ENCODE assay signal across 16 cellular contexts in the genomic region with DNA sequence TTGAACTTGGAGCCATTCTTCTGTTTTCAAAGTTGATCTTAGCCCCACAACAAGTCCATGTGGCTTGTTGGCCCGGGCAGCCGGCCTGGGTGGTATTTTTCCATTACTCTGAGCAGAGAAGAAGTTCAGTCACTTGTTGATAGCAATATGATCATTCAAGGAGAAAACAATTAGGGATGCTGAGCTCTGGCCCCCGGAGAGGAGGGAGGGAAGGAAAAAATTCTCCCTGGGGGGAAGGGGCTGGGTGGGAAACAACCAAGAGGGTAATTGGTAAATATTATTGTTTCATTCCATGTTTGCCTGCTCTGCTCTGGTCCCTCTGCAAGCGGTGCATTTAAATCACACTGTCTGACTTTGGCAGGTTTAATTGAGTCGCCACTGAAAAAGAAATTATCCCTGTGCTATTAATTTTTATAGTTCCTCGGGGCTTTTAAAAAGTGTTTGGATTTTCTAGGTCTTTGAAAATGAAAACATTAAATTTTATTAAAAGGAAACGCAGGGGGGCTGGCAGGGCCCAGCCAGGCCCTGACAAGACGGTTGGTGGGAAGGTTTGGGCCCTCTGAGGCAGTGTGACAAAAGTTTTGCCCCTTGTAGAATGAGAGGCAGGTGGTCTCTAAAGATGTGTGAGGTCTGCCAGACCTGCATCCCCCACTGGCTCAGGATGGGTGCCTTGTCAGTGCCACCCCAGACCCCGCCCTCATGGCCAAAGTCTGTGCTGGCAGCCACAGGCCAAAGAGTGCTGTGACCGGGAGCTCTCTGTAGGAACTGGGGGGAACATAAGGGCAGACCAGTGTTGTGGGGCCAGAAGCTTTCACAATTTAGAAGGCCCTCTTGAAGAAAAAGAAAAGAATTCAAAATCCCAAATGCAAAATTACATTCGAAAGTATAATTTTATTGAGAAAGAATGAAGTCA. TPM values are rescaled to one million over a fixed set of nuclear protein-coding genes. Genes with fewer than 3 reads are reported as not detected.
DNase-seq lines count a peak whose midpoint lies in the region; ATAC-seq and TF ChIP-seq lines count a peak whose summit lies in the region.
"Had no signal": no experiment of that assay in that cellular context is flagged by ENCODE, and none has a peak within 500 bp of the region (broad histone marks: within the 10 kb centered on the region; RNA-seq: fewer than 3 reads in every experiment).

No MANE protein-coding gene starts in this region.

- H3K4me2 ChIP-seq in trophoblast cell (ENCODE audit: low read length), result no peak overlapping the region

- H3K27me3 ChIP-seq in ascending aorta (no peaks in the 10 kb centered on the region), trophoblast cell (ENCODE audit: insufficient read depth, low read length) (no peaks in the 10 kb centered on the region), upper lobe of right lung (no peaks in the 10 kb centered on the region)
- H3K27me3 ChIP-seq: brain microvascular endothelial cell had no signal

- WGBS in trophoblast cell (ENCODE audit: extremely low coverage, insufficient coverage, insufficient read length), result no CpG with 5 or more reads among the region's 11 CpGs

- H3K18ac ChIP-seq in trophoblast cell (ENCODE audit: low read length), result no peak overlapping the region

- H3K9me3 ChIP-seq in ascending aorta, result no peaks in the 10 kb centered on the region
- no peaks in the 10 kb centered on the region for H3K9me3 ChIP-seq in trophoblast cell (ENCODE audit: insufficient read depth, low read depth, low read length)
- H3K9me3 ChIP-seq in upper lobe of right lung, result no peaks in the 10 kb centered on the region

- H3K23ac ChIP-seq in trophoblast cell (ENCODE audit: low read length), result no peak overlapping the region

- intact Hi-C loops in ascending aorta (cut with DNase I) (loop anchor here (5.0 kb wide), 1 partner anchor 54 kb away; a partner anchor contains a TSS), left ventricle myocardium superior (cut with micrococcal nuclease) (no loop called here), upper lobe of right lung (cut with DNase I) (no loop called here)

- peaks cover 2% of the 10 kb centered on the region for H3K79me1 ChIP-seq in trophoblast cell (ENCODE audit: low read length)

- no peak overlapping the region for H3K4ac ChIP-seq in trophoblast cell (ENCODE audit: low read depth, low read length)

- H3K79me2 ChIP-seq in trophoblast cell (ENCODE audit: control insufficient read depth, insufficient read depth, low read length, poor library complexity), result no peaks in the 10 kb centered on the region

- H3K36me3 ChIP-seq in ascending aorta, result no peaks in the 10 kb centered on the region
- H3K36me3 ChIP-seq in trophoblast cell (ENCODE audit: control insufficient read depth in 1 of 2, insufficient read depth in 2 of 2, low read length in 2 of 2), result no peaks in the 10 kb centered on the region
- H3K36me3 ChIP-seq in upper lobe of right lung, result no peaks in the 10 kb centered on the region
- H3K36me3 ChIP-seq: brain microvascular endothelial cell had no signal

- peak overlapping the region; percentile 38 for H4K91ac ChIP-seq in trophoblast cell (ENCODE audit: low read depth, low read length)

- H2AK5ac ChIP-seq in trophoblast cell (ENCODE audit: low read length), result no peak overlapping the region

- H2BK12ac ChIP-seq in trophoblast cell (ENCODE audit: low read length), result peak overlapping the region; percentile 15

- DNase-seq in ascending aorta (ENCODE audit: low spot score in 2 of 2) (peak in 1 of 2 donors; percentile 78), left ventricle myocardium superior (peak; percentile 73), trophoblast cell (no peak), upper lobe of right lung (no peak), T1000 (lab: John Stamatoyannopoulos, UW) (no peak), OCI-M2 (lab: John Stamatoyannopoulos, UW; ENCODE audit: unreplicated experiment) (no peak)
- no peak for DNase-seq in stimulated activated CD4-positive, alpha-beta T cell treated with anti-CD3 and anti-CD28 coated beads, Interleukin-2, amount 100 ng/mL, for 24 hours
- DNase-seq: activated CD4-positive, alpha-beta T cell treated with anti-CD3 and anti-CD28 coated beads, Interleukin-2, amount 10 ng/mL, durations not matched to agents 24 days and 14 days; activated naive CD4-positive, alpha-beta T cell treated with anti-CD3 and anti-CD28 coated beads, Interleukin-2, amount 50 U/mL, for 16 hours; activated T-cell treated with anti-CD3 and anti-CD28 coated beads for 4 hours; AML-193; brain microvascular endothelial cell; mammary epithelial cell; NCI-H1105 treated with DMSO at 0.1 percent for 48 hours had no signal

- H2BK5ac ChIP-seq in trophoblast cell (ENCODE audit: low read depth, low read length, poor library complexity), result no peak overlapping the region

- H3K27ac ChIP-seq in ascending aorta (peak overlapping the region; percentile 84 to 92), trophoblast cell (ENCODE audit: low read depth, low read length) (no peak overlapping the region), upper lobe of right lung (peak overlapping the region; percentile 65)
- H3K27ac ChIP-seq: brain microvascular endothelial cell had no signal

- H3K4me3 ChIP-seq in ascending aorta (no peak overlapping the region), trophoblast cell (ENCODE audit: low read depth, low read length) (no peak overlapping the region), upper lobe of right lung (no peak overlapping the region)
- H3K4me3 ChIP-seq: skin epidermis had no signal

- no peak overlapping the region for H2AFZ ChIP-seq in trophoblast cell (ENCODE audit: insufficient read depth, low read length, poor library complexity)

- H3K14ac ChIP-seq in trophoblast cell (ENCODE audit: low read length), result no peak overlapping the region

- H4K12ac ChIP-seq in trophoblast cell (ENCODE audit: low read depth, low read length), result no peak overlapping the region

- H4K8ac ChIP-seq in trophoblast cell (ENCODE audit: low read depth, low read length), result no peak overlapping the region

- no peak for TF ChIP-seq CTCF in ascending aorta (IDR thresholded peaks at IDR 0.05)
- no peak for TF ChIP-seq CTCF in upper lobe of right lung (IDR thresholded peaks at IDR 0.05)

- H3K4me1 ChIP-seq in ascending aorta, result peaks cover 6 to 16% of the 10 kb centered on the region in 2 donors
- H3K4me1 ChIP-seq in trophoblast cell (ENCODE audit: control insufficient read depth in 1 of 2, insufficient read depth in 2 of 2, low read length in 2 of 2), result peaks cover 4 to 18% of the 10 kb centered on the region in 2 experiments
- no peaks in the 10 kb centered on the region for H3K4me1 ChIP-seq in upper lobe of right lung

- ATAC-seq in left ventricle myocardium superior, result peak; percentile 76
- ATAC-seq in upper lobe of right lung, result no peak
- ATAC-seq: stimulated activated effector memory CD8-positive, alpha-beta T cell treated with anti-CD3 and anti-CD28 coated beads, Interleukin-12 subunit alpha, Interleukin-12 subunit beta, amount 100 ng/mL, for 72 hours had no signal

- no peak overlapping the region for H3K9ac ChIP-seq in trophoblast cell (ENCODE audit: low read length)

- H2BK120ac ChIP-seq in trophoblast cell (ENCODE audit: insufficient read depth, low read length, poor library complexity), result no peak overlapping the region

RNA-seq across cellular contexts. Expression of a gene that starts 52.5 kb away (rescaled TPM):
- not detected for total RNA-seq in ascending aorta
- not detected for total RNA-seq in left ventricle myocardium superior
- polyA plus RNA-seq in trophoblast cell (2013), result 0.71 and 0.76 TPM in 2 replicates
- total RNA-seq in upper lobe of right lung, result not detected
- total RNA-seq: activated CD4-positive, alpha-beta T cell treated with anti-CD3 and anti-CD28 coated beads, Interleukin-2, amount 10 ng/mL, durations not matched to agents 24 days and 14 days; mammary epithelial cell had no signal
